1 cellular context compared by ENCODE assay signal in the genomic region with DNA sequence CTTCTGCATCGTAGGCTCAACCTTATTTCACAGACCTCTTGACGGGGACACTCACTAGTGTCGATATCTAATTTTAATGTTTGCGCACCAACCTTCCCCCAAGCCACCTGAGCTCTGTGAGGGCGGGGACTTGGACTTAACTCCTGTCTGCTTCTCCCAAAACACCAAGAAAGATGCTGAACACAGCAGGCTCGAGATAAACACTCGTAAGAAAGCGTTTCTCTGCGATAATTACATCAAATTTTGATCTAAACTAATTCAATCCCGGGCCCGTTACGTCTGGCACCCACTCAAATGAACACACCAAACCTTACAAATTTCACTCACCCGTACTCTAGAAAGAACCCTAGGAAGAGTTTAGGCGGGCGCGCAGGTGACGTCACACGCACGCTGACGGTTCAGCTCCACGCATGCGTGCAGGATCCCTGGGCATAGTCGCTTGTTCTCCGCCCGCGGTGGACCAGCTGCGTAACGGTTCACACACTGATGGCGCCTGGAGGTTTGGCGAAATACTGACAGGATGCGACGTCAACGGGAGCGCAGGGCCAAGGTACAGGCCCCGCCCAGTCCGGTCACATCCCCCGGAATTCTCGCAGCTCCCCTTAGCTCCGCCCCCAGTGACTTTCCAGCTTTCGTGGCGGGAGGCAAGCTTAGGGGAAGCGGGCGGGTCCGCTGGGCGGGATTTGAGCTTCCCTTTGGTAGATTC.
TF ChIP-seq lines count a peak whose summit lies in the region.

A gene with protein sequence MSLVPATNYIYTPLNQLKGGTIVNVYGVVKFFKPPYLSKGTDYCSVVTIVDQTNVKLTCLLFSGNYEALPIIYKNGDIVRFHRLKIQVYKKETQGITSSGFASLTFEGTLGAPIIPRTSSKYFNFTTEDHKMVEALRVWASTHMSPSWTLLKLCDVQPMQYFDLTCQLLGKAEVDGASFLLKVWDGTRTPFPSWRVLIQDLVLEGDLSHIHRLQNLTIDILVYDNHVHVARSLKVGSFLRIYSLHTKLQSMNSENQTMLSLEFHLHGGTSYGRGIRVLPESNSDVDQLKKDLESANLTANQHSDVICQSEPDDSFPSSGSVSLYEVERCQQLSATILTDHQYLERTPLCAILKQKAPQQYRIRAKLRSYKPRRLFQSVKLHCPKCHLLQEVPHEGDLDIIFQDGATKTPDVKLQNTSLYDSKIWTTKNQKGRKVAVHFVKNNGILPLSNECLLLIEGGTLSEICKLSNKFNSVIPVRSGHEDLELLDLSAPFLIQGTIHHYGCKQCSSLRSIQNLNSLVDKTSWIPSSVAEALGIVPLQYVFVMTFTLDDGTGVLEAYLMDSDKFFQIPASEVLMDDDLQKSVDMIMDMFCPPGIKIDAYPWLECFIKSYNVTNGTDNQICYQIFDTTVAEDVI (minus strand): TSS at position 359 of the 706 bp plus-strand sequence. CDS start 32,652 bp downstream, outside the sequence.

TF ChIP-seq in K562, 482 proteins besides CTCF, POLR2A, EP300 and RAD21 (continued from another document and continues in another):
- TF ChIP-seq, protein P1, sequence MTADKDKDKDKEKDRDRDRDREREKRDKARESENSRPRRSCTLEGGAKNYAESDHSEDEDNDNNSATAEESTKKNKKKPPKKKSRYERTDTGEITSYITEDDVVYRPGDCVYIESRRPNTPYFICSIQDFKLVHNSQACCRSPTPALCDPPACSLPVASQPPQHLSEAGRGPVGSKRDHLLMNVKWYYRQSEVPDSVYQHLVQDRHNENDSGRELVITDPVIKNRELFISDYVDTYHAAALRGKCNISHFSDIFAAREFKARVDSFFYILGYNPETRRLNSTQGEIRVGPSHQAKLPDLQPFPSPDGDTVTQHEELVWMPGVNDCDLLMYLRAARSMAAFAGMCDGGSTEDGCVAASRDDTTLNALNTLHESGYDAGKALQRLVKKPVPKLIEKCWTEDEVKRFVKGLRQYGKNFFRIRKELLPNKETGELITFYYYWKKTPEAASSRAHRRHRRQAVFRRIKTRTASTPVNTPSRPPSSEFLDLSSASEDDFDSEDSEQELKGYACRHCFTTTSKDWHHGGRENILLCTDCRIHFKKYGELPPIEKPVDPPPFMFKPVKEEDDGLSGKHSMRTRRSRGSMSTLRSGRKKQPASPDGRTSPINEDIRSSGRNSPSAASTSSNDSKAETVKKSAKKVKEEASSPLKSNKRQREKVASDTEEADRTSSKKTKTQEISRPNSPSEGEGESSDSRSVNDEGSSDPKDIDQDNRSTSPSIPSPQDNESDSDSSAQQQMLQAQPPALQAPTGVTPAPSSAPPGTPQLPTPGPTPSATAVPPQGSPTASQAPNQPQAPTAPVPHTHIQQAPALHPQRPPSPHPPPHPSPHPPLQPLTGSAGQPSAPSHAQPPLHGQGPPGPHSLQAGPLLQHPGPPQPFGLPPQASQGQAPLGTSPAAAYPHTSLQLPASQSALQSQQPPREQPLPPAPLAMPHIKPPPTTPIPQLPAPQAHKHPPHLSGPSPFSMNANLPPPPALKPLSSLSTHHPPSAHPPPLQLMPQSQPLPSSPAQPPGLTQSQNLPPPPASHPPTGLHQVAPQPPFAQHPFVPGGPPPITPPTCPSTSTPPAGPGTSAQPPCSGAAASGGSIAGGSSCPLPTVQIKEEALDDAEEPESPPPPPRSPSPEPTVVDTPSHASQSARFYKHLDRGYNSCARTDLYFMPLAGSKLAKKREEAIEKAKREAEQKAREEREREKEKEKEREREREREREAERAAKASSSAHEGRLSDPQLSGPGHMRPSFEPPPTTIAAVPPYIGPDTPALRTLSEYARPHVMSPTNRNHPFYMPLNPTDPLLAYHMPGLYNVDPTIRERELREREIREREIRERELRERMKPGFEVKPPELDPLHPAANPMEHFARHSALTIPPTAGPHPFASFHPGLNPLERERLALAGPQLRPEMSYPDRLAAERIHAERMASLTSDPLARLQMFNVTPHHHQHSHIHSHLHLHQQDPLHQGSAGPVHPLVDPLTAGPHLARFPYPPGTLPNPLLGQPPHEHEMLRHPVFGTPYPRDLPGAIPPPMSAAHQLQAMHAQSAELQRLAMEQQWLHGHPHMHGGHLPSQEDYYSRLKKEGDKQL (CRISPR knock-in tag; IDR thresholded peaks at IDR 0.05; ENCODE audit: borderline replicate concordance): no peak
- TF ChIP-seq BRCA1 (IDR thresholded peaks at IDR 0.05): no peak
- TF ChIP-seq BRCA1 (CRISPR knock-in tag; IDR thresholded peaks at IDR 0.05): no peak
- TF ChIP-seq ZNF644 (tag; IDR thresholded peaks at IDR 0.05; ENCODE audit: low read depth): 0 out of 2 replicates have a peak, but pooled peaks have one; percentile 44
- no peak for TF ChIP-seq KLF1 (tag; IDR thresholded peaks at IDR 0.05)
- no peak for TF ChIP-seq PTRF (tag; IDR thresholded peaks at IDR 0.05)
- TF ChIP-seq NFE2L1 (tag; IDR thresholded peaks at IDR 0.05; ENCODE audit: borderline replicate concordance, low read depth): no peak
- no peak for TF ChIP-seq FUS (optimal IDR thresholded peaks at IDR 0.05; ENCODE audit: low read depth, low read length)
- peak; percentile 93 for TF ChIP-seq POLR2AphosphoS5 (IDR thresholded peaks at IDR 0.05; ENCODE audit: control insufficient read depth, insufficient read depth, low read depth, low read length)
- 0 out of 2 replicates have a peak, but pooled peaks have one; percentile 17 for TF ChIP-seq SMAD3 (CRISPR knock-in tag; conservative IDR thresholded peaks at IDR 0.05)
- TF ChIP-seq HNRNPH1 (optimal IDR thresholded peaks at IDR 0.05; ENCODE audit: low read depth, low read length): no peak
- TF ChIP-seq ZNF445 (CRISPR knock-in tag; IDR thresholded peaks at IDR 0.05; ENCODE audit: low read depth): 0 out of 2 replicates have a peak, but pooled peaks have one; percentile 34
- TF ChIP-seq, protein P2, sequence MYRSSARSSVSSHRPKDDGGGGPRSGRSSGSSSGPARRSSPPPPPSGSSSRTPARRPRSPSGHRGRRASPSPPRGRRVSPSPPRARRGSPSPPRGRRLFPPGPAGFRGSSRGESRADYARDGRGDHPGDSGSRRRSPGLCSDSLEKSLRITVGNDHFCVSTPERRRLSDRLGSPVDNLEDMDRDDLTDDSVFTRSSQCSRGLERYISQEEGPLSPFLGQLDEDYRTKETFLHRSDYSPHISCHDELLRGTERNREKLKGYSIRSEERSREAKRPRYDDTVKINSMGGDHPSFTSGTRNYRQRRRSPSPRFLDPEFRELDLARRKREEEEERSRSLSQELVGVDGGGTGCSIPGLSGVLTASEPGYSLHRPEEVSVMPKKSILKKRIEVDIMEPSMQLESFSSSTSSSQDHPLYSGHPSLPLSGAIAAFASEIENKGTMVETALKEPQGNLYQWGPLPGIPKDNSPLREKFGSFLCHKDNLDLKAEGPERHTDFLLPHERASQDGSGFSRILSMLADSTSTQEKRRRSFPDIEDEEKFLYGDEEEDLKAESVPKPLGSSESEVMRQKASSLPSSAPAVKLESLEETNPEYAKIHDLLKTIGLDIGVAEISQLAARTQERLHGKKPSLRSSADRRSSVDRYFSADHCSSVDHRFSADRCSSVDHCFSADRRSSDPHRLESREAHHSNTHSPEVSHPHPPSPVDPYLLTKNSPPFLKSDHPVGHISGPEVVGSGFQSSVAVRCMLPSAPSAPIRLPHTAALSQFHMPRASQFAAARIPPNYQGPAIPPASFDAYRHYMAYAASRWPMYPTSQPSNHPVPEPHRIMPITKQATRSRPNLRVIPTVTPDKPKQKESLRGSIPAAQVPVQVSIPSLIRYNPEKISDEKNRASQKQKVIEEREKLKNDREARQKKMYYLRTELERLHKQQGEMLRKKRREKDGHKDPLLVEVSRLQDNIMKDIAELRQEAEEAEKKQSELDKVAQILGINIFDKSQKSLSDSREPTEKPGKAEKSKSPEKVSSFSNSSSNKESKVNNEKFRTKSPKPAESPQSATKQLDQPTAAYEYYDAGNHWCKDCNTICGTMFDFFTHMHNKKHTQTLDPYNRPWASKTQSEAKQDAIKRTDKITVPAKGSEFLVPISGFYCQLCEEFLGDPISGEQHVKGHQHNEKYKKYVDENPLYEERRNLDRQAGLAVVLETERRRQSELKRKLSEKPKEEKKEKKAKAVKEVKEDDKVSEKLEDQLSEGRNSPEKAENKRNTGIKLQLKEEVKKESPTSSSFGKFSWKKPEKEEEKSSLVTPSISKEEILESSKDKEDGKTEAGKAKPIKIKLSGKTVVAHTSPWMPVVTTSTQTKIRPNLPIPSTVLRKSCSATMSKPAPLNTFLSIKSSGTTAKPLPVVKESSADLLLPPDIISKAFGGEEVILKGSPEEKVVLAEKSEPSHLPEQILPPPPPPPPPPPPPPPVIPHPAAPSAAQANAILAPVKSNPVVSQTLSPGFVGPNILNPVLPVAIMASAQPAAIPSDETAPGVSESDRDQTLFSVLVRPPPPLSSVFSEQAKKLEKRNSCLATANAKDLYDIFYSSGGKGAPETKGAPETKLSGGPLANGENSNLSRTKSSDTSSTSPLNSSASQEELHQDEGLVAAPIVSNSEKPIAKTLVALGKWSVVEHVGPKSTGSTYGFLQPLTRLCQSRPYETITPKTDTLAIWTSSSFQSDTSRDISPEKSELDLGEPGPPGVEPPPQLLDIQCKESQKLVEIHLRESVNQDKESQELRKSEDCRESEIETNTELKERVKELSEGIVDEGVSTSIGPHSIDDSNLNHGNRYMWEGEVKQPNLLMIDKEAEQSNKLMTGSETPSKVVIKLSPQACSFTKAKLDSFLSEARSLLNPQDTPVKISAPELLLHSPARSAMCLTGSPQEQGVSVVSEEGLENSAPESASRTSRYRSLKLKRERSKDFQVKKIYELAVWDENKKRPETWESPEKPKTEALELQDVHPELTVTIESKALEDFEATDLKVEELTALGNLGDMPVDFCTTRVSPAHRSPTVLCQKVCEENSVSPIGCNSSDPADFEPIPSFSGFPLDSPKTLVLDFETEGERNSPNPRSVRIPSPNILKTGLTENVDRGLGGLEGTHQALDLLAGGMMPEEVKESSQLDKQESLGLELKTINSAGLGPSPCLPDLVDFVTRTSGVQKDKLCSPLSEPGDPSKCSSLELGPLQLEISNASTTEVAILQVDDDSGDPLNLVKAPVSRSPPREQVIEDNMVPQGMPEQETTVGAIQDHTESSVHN (IDR thresholded peaks at IDR 0.05; ENCODE audit: borderline replicate concordance in 1 of 2, low read depth in 1 of 2): peak in 1 of 2 experiments; percentile 46; a peak in 1 of 4 replicates
- peak; percentile 92 for TF ChIP-seq GABPA (tag; conservative IDR thresholded peaks at IDR 0.05; ENCODE audit: low read depth)
- peak; percentile 76; the same call in 1 of the 2 replicates for TF ChIP-seq ESRRA (IDR thresholded peaks at IDR 0.05; ENCODE audit: borderline replicate concordance, low read depth)
- no peak for TF ChIP-seq RBM25 (IDR thresholded peaks at IDR 0.05; ENCODE audit: low read depth, low read length, severe bottlenecking)
- TF ChIP-seq, protein P3, sequence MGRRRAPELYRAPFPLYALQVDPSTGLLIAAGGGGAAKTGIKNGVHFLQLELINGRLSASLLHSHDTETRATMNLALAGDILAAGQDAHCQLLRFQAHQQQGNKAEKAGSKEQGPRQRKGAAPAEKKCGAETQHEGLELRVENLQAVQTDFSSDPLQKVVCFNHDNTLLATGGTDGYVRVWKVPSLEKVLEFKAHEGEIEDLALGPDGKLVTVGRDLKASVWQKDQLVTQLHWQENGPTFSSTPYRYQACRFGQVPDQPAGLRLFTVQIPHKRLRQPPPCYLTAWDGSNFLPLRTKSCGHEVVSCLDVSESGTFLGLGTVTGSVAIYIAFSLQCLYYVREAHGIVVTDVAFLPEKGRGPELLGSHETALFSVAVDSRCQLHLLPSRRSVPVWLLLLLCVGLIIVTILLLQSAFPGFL (CRISPR knock-in tag; IDR thresholded peaks at IDR 0.05): no peak
- no peak for TF ChIP-seq NEUROD1 (IDR thresholded peaks at IDR 0.05; ENCODE audit: borderline replicate concordance, low read depth, low read length, partially characterized antibody)
- no peak for TF ChIP-seq MAFK (IDR thresholded peaks at IDR 0.05; ENCODE audit: low read length)
- TF ChIP-seq ZNF232 (CRISPR knock-in tag; IDR thresholded peaks at IDR 0.05): no peak
- TF ChIP-seq ZNF586 (CRISPR knock-in tag; conservative IDR thresholded peaks at IDR 0.05): no peak
- TF ChIP-seq, protein P4, sequence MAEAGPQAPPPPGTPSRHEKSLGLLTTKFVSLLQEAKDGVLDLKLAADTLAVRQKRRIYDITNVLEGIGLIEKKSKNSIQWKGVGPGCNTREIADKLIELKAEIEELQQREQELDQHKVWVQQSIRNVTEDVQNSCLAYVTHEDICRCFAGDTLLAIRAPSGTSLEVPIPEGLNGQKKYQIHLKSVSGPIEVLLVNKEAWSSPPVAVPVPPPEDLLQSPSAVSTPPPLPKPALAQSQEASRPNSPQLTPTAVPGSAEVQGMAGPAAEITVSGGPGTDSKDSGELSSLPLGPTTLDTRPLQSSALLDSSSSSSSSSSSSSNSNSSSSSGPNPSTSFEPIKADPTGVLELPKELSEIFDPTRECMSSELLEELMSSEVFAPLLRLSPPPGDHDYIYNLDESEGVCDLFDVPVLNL (CRISPR knock-in tag; IDR thresholded peaks at IDR 0.05; ENCODE audit: low read depth): no peak
- no peak for TF ChIP-seq ZNF133 (CRISPR knock-in tag; IDR thresholded peaks at IDR 0.05)
- TF ChIP-seq TEAD1 (CRISPR knock-in tag; IDR thresholded peaks at IDR 0.05): peak; percentile 52 to 99; a peak in 2 of 4 replicates
- TF ChIP-seq JUND (IDR thresholded peaks at IDR 0.05; ENCODE audit: borderline replicate concordance, low read depth, low read length): peak; percentile 89
- TF ChIP-seq JUND (tag; IDR thresholded peaks at IDR 0.05; ENCODE audit: borderline replicate concordance, low read depth, low read length): peak; percentile 92
- peak; percentile 31 to 86; a peak in 2 of 4 replicates for TF ChIP-seq SIN3A (IDR thresholded peaks at IDR 0.05; ENCODE audit: borderline replicate concordance in 2 of 2, control insufficient read depth in 1 of 2, low read depth in 2 of 2, low read length in 2 of 2)
- no peak for TF ChIP-seq ZNF146 (CRISPR knock-in tag; IDR thresholded peaks at IDR 0.05; ENCODE audit: unreplicated experiment)
- TF ChIP-seq ZNF282 (CRISPR knock-in tag; IDR thresholded peaks at IDR 0.05): no peak
- peak; percentile 84 for TF ChIP-seq RB1 (IDR thresholded peaks at IDR 0.05; ENCODE audit: low read depth)
- TF ChIP-seq ZNF347 (CRISPR knock-in tag; IDR thresholded peaks at IDR 0.05; ENCODE audit: low read depth): no peak
- TF ChIP-seq, protein P5, sequence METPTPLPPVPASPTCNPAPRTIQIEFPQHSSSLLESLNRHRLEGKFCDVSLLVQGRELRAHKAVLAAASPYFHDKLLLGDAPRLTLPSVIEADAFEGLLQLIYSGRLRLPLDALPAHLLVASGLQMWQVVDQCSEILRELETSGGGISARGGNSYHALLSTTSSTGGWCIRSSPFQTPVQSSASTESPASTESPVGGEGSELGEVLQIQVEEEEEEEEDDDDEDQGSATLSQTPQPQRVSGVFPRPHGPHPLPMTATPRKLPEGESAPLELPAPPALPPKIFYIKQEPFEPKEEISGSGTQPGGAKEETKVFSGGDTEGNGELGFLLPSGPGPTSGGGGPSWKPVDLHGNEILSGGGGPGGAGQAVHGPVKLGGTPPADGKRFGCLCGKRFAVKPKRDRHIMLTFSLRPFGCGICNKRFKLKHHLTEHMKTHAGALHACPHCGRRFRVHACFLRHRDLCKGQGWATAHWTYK (CRISPR knock-in tag; IDR thresholded peaks at IDR 0.05): peak; percentile 70; the same call in 1 of the 2 replicates
- no peak for TF ChIP-seq ZNF41 (CRISPR knock-in tag; conservative IDR thresholded peaks at IDR 0.05)
- no peak for TF ChIP-seq HNRNPUL1 (IDR thresholded peaks at IDR 0.05; ENCODE audit: low read length)
